ENCODE assay signal across 8 cellular contexts in the genomic region with DNA sequence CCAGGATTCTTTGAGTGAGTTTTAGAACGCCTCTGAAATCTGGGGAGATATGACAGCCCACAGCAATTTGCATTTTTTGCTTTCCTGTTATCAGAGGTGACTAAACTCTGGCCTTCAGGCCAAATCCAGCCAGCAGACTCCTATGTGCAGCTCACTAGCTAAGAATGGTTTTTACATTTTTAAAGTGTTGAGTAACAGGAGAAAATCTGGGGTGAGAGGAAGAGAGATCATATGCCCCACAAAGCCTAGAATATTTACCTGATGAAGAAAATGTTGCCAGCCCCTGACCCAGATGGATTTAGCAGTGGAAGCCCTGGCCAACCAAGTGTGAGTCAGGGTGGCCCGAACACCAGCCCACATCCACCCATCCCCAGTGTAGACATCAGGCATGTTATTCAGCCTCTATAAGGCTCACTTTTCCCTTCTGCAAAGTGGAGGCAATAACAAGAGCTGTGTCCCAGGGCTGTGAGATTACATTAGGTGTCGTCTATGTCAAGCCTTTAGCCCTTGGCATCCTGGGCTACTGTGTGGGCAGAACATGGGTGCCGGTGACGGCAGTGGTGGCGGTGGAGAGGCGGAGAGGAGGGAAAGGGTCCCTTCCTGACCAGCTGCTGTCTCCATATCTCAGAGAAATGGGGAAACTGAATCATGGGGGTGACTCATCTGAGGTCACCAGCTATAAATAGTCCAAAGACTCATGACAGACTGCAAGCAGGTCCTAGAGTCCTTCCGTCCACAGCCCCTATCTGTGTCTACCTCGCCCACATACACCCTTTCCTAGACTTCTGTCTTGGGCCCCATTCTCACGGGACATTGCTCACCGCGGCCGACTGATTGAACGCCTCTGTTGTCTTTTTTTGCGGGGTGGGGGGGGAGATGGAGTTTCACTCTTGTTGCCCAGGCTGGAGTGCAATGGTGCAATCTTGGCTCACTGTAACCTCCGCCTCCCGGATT. TPM values are rescaled to one million over a fixed set of nuclear protein-coding genes. Genes with fewer than 3 reads are reported as not detected.
DNase-seq lines count a peak whose midpoint lies in the region; ATAC-seq and TF ChIP-seq lines count a peak whose summit lies in the region.

No MANE protein-coding gene starts in this region.

- H4K5ac ChIP-seq in H9 (ENCODE audit: insufficient read length, low read depth, low read length), result no peak overlapping the region

- H2BK5ac ChIP-seq in H9 (ENCODE audit: insufficient read length, low read length), result no peak overlapping the region

- no peaks in the 10 kb centered on the region for H3K27me3 ChIP-seq in H9 (ENCODE audit: insufficient read depth, low read length)
- H3K27me3 ChIP-seq in foreskin keratinocyte, result no peaks in the 10 kb centered on the region
- H3K27me3 ChIP-seq in gastrocnemius medialis, result no peaks in the 10 kb centered on the region

- TF ChIP-seq POLR2A in NB4 (IDR thresholded peaks at IDR 0.05; ENCODE audit: extremely low read depth, insufficient read length) (peak; percentile 15), gastrocnemius medialis (IDR thresholded peaks at IDR 0.05) (peak; percentile 28 to 53)

- peak overlapping the region; percentile 33 to 87 (median 39); a peak in 1 of 7 replicates for H3K27ac Mint-ChIP-seq in H9

- intact Hi-C loops in gastrocnemius medialis (cut with DNase I; ENCODE audit: low total_unique reads), result no loop called here

- no peaks in the 10 kb centered on the region for H3K9me3 ChIP-seq in H9 (ENCODE audit: control insufficient read depth, low read depth, low read length)
- H3K9me3 ChIP-seq in gastrocnemius medialis, result no peaks in the 10 kb centered on the region

- peak; percentile 81 for DNase-seq in GM04503 (ENCODE audit: low read depth)
- no peak for DNase-seq in H9
- DNase-seq in NB4 (ENCODE audit: low read depth), result peak; percentile 98
- DNase-seq in activated T-cell treated with anti-CD3 and anti-CD28 coated beads, Interleukin-2, amount 50 U/mL, for 1 hour, result peak; percentile 45
- DNase-seq in foreskin keratinocyte, result peak; percentile 86 to 94
- DNase-seq in gastrocnemius medialis, result peak; percentile 47 to 54
- no peak for DNase-seq in SHP77 (lab: John Stamatoyannopoulos, UW)
- no peak for DNase-seq in NCI-H526 treated with DMSO at 0.1 percent for 48 hours (lab: John Stamatoyannopoulos, UW)

- no peaks in the 10 kb centered on the region for H3K9me3 Mint-ChIP-seq in H9

- no peak overlapping the region for H2BK12ac ChIP-seq in H9 (ENCODE audit: insufficient read length, low read depth, low read length)

- no peak for TF ChIP-seq CTCF in H9 (conservative IDR thresholded peaks at IDR 0.05)
- no peak for TF ChIP-seq CTCF in NB4 (IDR thresholded peaks at IDR 0.05; ENCODE audit: low read depth, low read length)
- TF ChIP-seq CTCF in foreskin keratinocyte (conservative IDR thresholded peaks at IDR 0.05), result no peak
- TF ChIP-seq CTCF in gastrocnemius medialis (IDR thresholded peaks at IDR 0.05 in 4 of 5, conservative IDR thresholded peaks at IDR 0.05 in 1 of 5), result no peak

- no peak overlapping the region for H4K91ac ChIP-seq in H9 (ENCODE audit: insufficient read length, low read depth, low read length)

- H3K4me3 ChIP-seq in NB4 (ENCODE audit: low read depth, low read length), result no peak overlapping the region
- peak overlapping the region in 1 of 4 donors; percentile 29 for H3K4me3 ChIP-seq in gastrocnemius medialis

- no peaks in the 10 kb centered on the region for H3K4me1 ChIP-seq in H9 (ENCODE audit: insufficient read depth, low read length)
- peaks cover 20% of the 10 kb centered on the region for H3K4me1 ChIP-seq in foreskin keratinocyte
- peaks cover 8 to 14% of the 10 kb centered on the region in 2 donors for H3K4me1 ChIP-seq in gastrocnemius medialis

- no peak overlapping the region for H3K56ac ChIP-seq in H9 (ENCODE audit: insufficient read length, low read depth, low read length)

- H3K9ac ChIP-seq in H9 (ENCODE audit: extremely low read depth, insufficient read length, low read length), result no peak overlapping the region

- peak; percentile 95 for ATAC-seq in foreskin keratinocyte
- ATAC-seq in gastrocnemius medialis, result peak; percentile 81 to 91

- no peaks in the 10 kb centered on the region for H3K36me3 ChIP-seq in gastrocnemius medialis

- H2AK5ac ChIP-seq in H9 (ENCODE audit: insufficient read length, low read length), result no peak overlapping the region

- no peak overlapping the region for H3T11ph ChIP-seq in H9 (ENCODE audit: low read length)

- H3K4me1 Mint-ChIP-seq in H9, result no peaks in the 10 kb centered on the region; a peak in 1 of 4 replicates

- no peak overlapping the region for H3K4me2 ChIP-seq in H9 (ENCODE audit: insufficient read depth, insufficient read length, low read length)

- no peaks in the 10 kb centered on the region for H3K23me2 ChIP-seq in H9 (ENCODE audit: insufficient read length, low read depth, low read length, poor library complexity, severe bottlenecking)

- no peak overlapping the region; the same call in 1 of the 2 replicates for H3K14ac ChIP-seq in H9 (ENCODE audit: insufficient read depth, low read length)

- H3K18ac ChIP-seq in H9 (ENCODE audit: insufficient read length, low read depth, low read length), result no peak overlapping the region

- no peaks in the 10 kb centered on the region for H3K79me1 ChIP-seq in H9 (ENCODE audit: insufficient read depth, low read depth, low read length, poor library complexity, severe bottlenecking)

- H2BK20ac ChIP-seq in H9 (ENCODE audit: low read depth, low read length, poor library complexity, severe bottlenecking), result no peak overlapping the region

- H3K36me3 Mint-ChIP-seq in H9 (ENCODE audit: insufficient read depth in 1 of 3, low read depth in 3 of 3), result no peaks in the 10 kb centered on the region

- H3K4me3 Mint-ChIP-seq in H9, result no peak overlapping the region

- H2AFZ ChIP-seq in H9 (ENCODE audit: low read length), result no peak overlapping the region

- no peak overlapping the region for H2BK15ac ChIP-seq in H9 (ENCODE audit: low read depth, low read length)

- no peak overlapping the region for H2BK120ac ChIP-seq in H9 (ENCODE audit: low read depth, low read length, poor library complexity, severe bottlenecking)

- H3K27me3 Mint-ChIP-seq in H9 (ENCODE audit: low read depth), result no peaks in the 10 kb centered on the region

- H3K23ac ChIP-seq in H9 (ENCODE audit: insufficient read length, low read depth, low read length), result no peak overlapping the region

- H3K27ac ChIP-seq in H9 (ENCODE audit: insufficient read length, low read depth, low read length) (no peak overlapping the region), foreskin keratinocyte (peak overlapping the region; percentile 79), gastrocnemius medialis (peak overlapping the region; percentile 64 to 81 (median 72))

- whole genome bisulfite sequencing in H9 (ENCODE audit: extremely low coverage, insufficient read length, low lambda C conversion rate), result no CpG with 5 or more reads among the region's 17 CpGs

- in situ Hi-C loops in gastrocnemius medialis (cut with MboI; ENCODE audit: low sequenced_read_pairs in 4 of 4), result no loop called here

- peaks cover 4% of the 10 kb centered on the region for H4K20me1 ChIP-seq in H9 (ENCODE audit: control insufficient read depth, insufficient read depth, insufficient read length)

- no peak overlapping the region for H3K4ac ChIP-seq in H9 (ENCODE audit: low read depth, low read length)

- H3K79me2 ChIP-seq in H9 (ENCODE audit: insufficient read depth, low read length), result no peaks in the 10 kb centered on the region

- H4K8ac ChIP-seq in H9 (replicated peaks; ENCODE audit: insufficient read length, low read depth, low read length), result no peak overlapping the region

RNA-seq across cellular contexts. Expression of gene CD9, which starts 32.6 kb away (rescaled TPM):
- total RNA-seq in H9 (2021) (131 and 132 TPM in 2 replicates), foreskin keratinocyte (577 and 589 TPM in 2 replicates), gastrocnemius medialis (10 to 100 TPM; 26.7 to 50.6 (median 48.4) TPM)
- polyA plus RNA-seq in foreskin keratinocyte, result 620 and 648 TPM in 2 replicates

RNA-seq across cellular contexts. Expression of gene VWF, which starts 43.1 kb away (rescaled TPM):
- total RNA-seq in H9 (2021), result 0.17 and 0.35 TPM in 2 replicates
- total RNA-seq in foreskin keratinocyte, result not detected in 2 replicates
- under 0.01 and 0.07 TPM in 2 replicates for polyA plus RNA-seq in foreskin keratinocyte
- total RNA-seq in gastrocnemius medialis, result 100 to 1,000 TPM in 2 of 4 donors, 10 to 100 TPM in 2; 78.8 to 118 (median 101) TPM

Comparison
In these comparisons a context has a peak if more than half of its experiments do, and no peak if none do; other contexts are left out.
1. DNase-seq: peak in GM04503 (single experiment), NB4 (single experiment), activated T-cell treated with anti-CD3 and anti-CD28 coated beads, Interleukin-2, amount 50 U/mL, for 1 hour (single experiment), foreskin keratinocyte (2 of 2) and gastrocnemius medialis (2 of 2); none in H9 (single experiment), SHP77 (0 of 2) and NCI-H526 treated with DMSO at 0.1 percent for 48 hours (single experiment).
2. RNA of gene VWF, which starts 43.1 kb away (total RNA-seq): 78.8 to 118 TPM in gastrocnemius medialis; 0.17 to 0.35 TPM in H9 and not detected in foreskin keratinocyte; every median in the first group is over 10 times any median in the second.